Comparison of ENCODE assay signal across 17 cellular contexts in the genomic region with DNA sequence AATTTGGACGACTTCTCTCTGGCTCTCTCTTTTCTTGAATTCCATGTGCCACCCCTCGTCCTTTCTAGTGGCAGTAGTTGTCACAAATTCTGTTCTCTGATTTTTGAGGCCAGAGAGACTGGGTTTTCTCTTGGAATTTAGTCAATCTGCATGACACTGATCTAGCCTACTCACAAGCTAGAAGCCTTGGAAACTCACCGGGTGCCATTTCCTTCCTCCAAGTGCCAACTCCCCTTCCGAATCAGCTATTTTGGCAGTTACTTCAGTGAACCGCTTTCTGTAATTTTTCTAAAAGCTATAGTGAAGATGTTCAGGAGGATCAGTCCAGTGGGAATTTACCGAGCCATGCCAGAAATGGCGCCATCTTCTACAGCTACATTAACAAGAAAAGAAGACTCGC.
DNase-seq lines count a peak whose midpoint lies in the region; ATAC-seq, FAIRE-seq and TF ChIP-seq lines count a peak whose summit lies in the region.
"Had no signal": no experiment of that assay in that cellular context is flagged by ENCODE, and none has a peak within 500 bp of the region (broad histone marks: within the 10 kb centered on the region; RNA-seq: fewer than 3 reads in every experiment).

No MANE protein-coding gene starts in this region.

- intact Hi-C loops in activated CD4-positive, alpha-beta T cell treated with anti-CD3 and anti-CD28 coated beads, Interleukin-2, amount 10 ng/mL, durations not matched to agents 24 days and 14 days (cut with micrococcal nuclease), result no loop called here

- H2BK5ac ChIP-seq in H1 (ENCODE audit: low read depth, low read length), result 0 out of 2 replicates have a peak overlapping the region, but pooled peaks have one; percentile 49

- H2AK5ac ChIP-seq in H1 (ENCODE audit: low read depth, low read length), result no peak overlapping the region

- 0 out of 2 replicates have a peak overlapping the region, but pooled peaks have one; percentile 33 for H2BK12ac ChIP-seq in H1 (ENCODE audit: low read depth, low read length)

- H3K9me3 ChIP-seq in H1 (ENCODE audit: insufficient read depth in 2 of 2, low read depth in 1 of 2, low read length in 1 of 2) (peaks cover 0 to 3% of the 10 kb centered on the region in 2 experiments; a peak in 1 of 4 replicates), iPS DF 6.9 (ENCODE audit: control insufficient read depth, insufficient read depth, low read length) (no peaks in the 10 kb centered on the region)
- H3K9me3 ChIP-seq: Caco-2, HAP-1 had no signal

- peak overlapping the region; percentile 48; the same call in 1 of the 2 replicates for H2AFZ ChIP-seq in H1 (ENCODE audit: low read length)

- CTCF ChIA-PET in H1 (lab: Charles Lee; ENCODE audit: partially characterized antibody), result interaction anchor here (0.5 to 2.1 kb wide), 5 partner anchors 12 to 150 kb away, joined by 3 to 6 read pairs (median 3); no protein-coding TSS in a partner anchor

- H4K20me1 ChIP-seq in H1 (replicated peaks in 1 of 2; ENCODE audit: control insufficient read depth in 1 of 2, insufficient read depth in 2 of 2, low read length in 2 of 2), result no peaks in the 10 kb centered on the region
- H4K20me1 ChIP-seq: BLaER1 had no signal

- TF ChIP-seq POLR2A in H1 (IDR thresholded peaks at IDR 0.05; ENCODE audit: control extremely low read depth in 1 of 2, low read depth in 2 of 2, low read length in 2 of 2), result no peak

- no peak for ATAC-seq in GM19452 (IDR thresholded peaks at IDR 0.05; ENCODE audit: unreplicated experiment)
- ATAC-seq: GM12878 had no signal

- no peaks in the 10 kb centered on the region for H3K27me3 Mint-ChIP-seq in activated CD4-positive, alpha-beta T cell treated with anti-CD3 and anti-CD28 coated beads, Interleukin-2, amount 10 ng/mL, durations not matched to agents 24 days and 14 days
- H3K27me3 Mint-ChIP-seq: IgD-negative memory B cell had no signal

- peak overlapping the region; percentile 13; the same call in 1 of the 2 replicates for H3K18ac ChIP-seq in H1 (ENCODE audit: extremely low read depth, low read length)

- no peak for TF ChIP-seq EP300 in H1 (IDR thresholded peaks at IDR 0.05; ENCODE audit: borderline replicate concordance in 1 of 2, low read depth in 2 of 2, low read length in 2 of 2)

- WGBS in H1 (ENCODE audit: extremely low coverage in 1 of 2, insufficient coverage in 1 of 2, insufficient read length in 1 of 2, insufficient replicate concordance in 2 of 2, low coverage in 1 of 2, low lambda C conversion rate in 2 of 2, missing lambda C conversion rate in 1 of 2), 2 experiments, result 53% methylated on average over 8 of the region's 8 CpGs; no CpG with 5 or more reads in 1 of the 2 experiments
- no CpG with 5 or more reads among the region's 8 CpGs for WGBS in iPS DF 6.9 (ENCODE audit: insufficient coverage, insufficient read length)

- H3K27ac ChIP-seq in H1 (ENCODE audit: low read depth, low read length), result 0 out of 2 replicates have a peak overlapping the region, but pooled peaks have one; percentile 20
- no peak overlapping the region for H3K27ac ChIP-seq in iPS DF 6.9 (ENCODE audit: low read length)
- H3K27ac ChIP-seq: 22Rv1, BLaER1 had no signal

- H3K27ac Mint-ChIP-seq in activated CD4-positive, alpha-beta T cell treated with anti-CD3 and anti-CD28 coated beads, Interleukin-2, amount 10 ng/mL, durations not matched to agents 24 days and 14 days, result no peak overlapping the region
- H3K27ac Mint-ChIP-seq: CD8-positive, alpha-beta memory T cell; IgD-negative memory B cell had no signal

- no peak for TF ChIP-seq CTCF in H1 (IDR thresholded peaks at IDR 0.05; ENCODE audit: control extremely low read depth in 1 of 3, insufficient read depth in 1 of 3, low read depth in 1 of 3, low read length in 3 of 3)

- no peak overlapping the region for H4K5ac ChIP-seq in H1 (ENCODE audit: insufficient read length, low read depth, low read length)

- no peaks in the 10 kb centered on the region for H3K9me3 Mint-ChIP-seq in activated CD4-positive, alpha-beta T cell treated with anti-CD3 and anti-CD28 coated beads, Interleukin-2, amount 10 ng/mL, durations not matched to agents 24 days and 14 days
- H3K9me3 Mint-ChIP-seq: CD8-positive, alpha-beta memory T cell had no signal

- H3K4me3 Mint-ChIP-seq in activated CD4-positive, alpha-beta T cell treated with anti-CD3 and anti-CD28 coated beads, Interleukin-2, amount 10 ng/mL, durations not matched to agents 24 days and 14 days, result no peak overlapping the region
- H3K4me3 Mint-ChIP-seq: CD8-positive, alpha-beta memory T cell had no signal

- no peak overlapping the region for H3K4ac ChIP-seq in H1 (replicated peaks; ENCODE audit: insufficient read length, low read depth, low read length)

- POLR2A ChIA-PET in H1 (lab: Charles Lee; ENCODE audit: partially characterized antibody), result no interaction called here

- no peak overlapping the region for H3K56ac ChIP-seq in H1 (replicated peaks; ENCODE audit: insufficient read length, low read depth, low read length)

- no peak for FAIRE-seq in H1 (lab: Jason Lieb, UNC)
- FAIRE-seq: GM12878 had no signal

- no peak overlapping the region for H4K91ac ChIP-seq in H1 (replicated peaks; ENCODE audit: insufficient read length, low read length)

- no peak overlapping the region for H3K23ac ChIP-seq in H1 (ENCODE audit: insufficient read length)

- peak; percentile 5 for DNase-seq in activated CD4-positive, alpha-beta T cell treated with anti-CD3 and anti-CD28 coated beads, Interleukin-2, amount 10 ng/mL, durations not matched to agents 24 days and 14 days
- no peak for DNase-seq in activated CD4-positive, alpha-beta T cell treated with anti-CD3 and anti-CD28 coated beads for 4 hours
- DNase-seq in H1 (ENCODE audit: low read depth in 1 of 2, low spot score in 2 of 2) (no peak), iPS DF 6.9 (ENCODE audit: low read depth, low spot score) (peak; percentile 50), GDM1 (lab: John Stamatoyannopoulos, UW) (no peak), RKO (ENCODE audit: low spot score) (no peak)
- DNase-seq: AML-193; Caco-2; CD8-positive, alpha-beta memory T cell; DND-41; KG1 had no signal

- H3K4me2 ChIP-seq in H1 (ENCODE audit: insufficient read depth in 1 of 2, low read depth in 2 of 2, low read length in 2 of 2), result peak overlapping the region in 1 of 2 experiments; percentile 25; a peak in 1 of 4 replicates
- H3K4me2 ChIP-seq: BLaER1 had no signal

- no peak overlapping the region for H3K14ac ChIP-seq in H1 (ENCODE audit: insufficient read length)

- H3K4me3 ChIP-seq in H1 (ENCODE audit: extremely low read depth in 1 of 4, insufficient read depth in 2 of 4, low read depth in 3 of 4, low read length in 4 of 4) (peak overlapping the region in 1 of 4 experiments; percentile 24; a peak in 1 of 8 replicates), iPS DF 6.9 (ENCODE audit: low read length) (no peak overlapping the region)
- H3K4me3 ChIP-seq: BLaER1, GM12878, HAP-1 had no signal

- no peak overlapping the region for H2BK120ac ChIP-seq in H1 (replicated peaks; ENCODE audit: low read depth, low read length)

- no peaks in the 10 kb centered on the region for H3K4me1 Mint-ChIP-seq in activated CD4-positive, alpha-beta T cell treated with anti-CD3 and anti-CD28 coated beads, Interleukin-2, amount 10 ng/mL, durations not matched to agents 24 days and 14 days
- H3K4me1 Mint-ChIP-seq: CD8-positive, alpha-beta memory T cell; IgD-negative memory B cell had no signal

- no peak overlapping the region for H2BK15ac ChIP-seq in H1 (ENCODE audit: low read length)

- H3K36me3 Mint-ChIP-seq in activated CD4-positive, alpha-beta T cell treated with anti-CD3 and anti-CD28 coated beads, Interleukin-2, amount 10 ng/mL, durations not matched to agents 24 days and 14 days (ENCODE audit: low read depth), result no peaks in the 10 kb centered on the region
- H3K36me3 Mint-ChIP-seq: CD8-positive, alpha-beta memory T cell had no signal

- H3K4me1 ChIP-seq in H1 (replicated peaks in 1 of 4; ENCODE audit: control insufficient read depth in 3 of 4, insufficient read depth in 4 of 4, low read length in 3 of 4) (peaks cover 2 to 7% (median 3%) of the 10 kb centered on the region in 4 experiments; a peak in 6 of 7 replicates), iPS DF 6.9 (ENCODE audit: control insufficient read depth, insufficient read depth, low read length) (peaks cover 6% of the 10 kb centered on the region; the same call in 1 of the 2 replicates)
- H3K4me1 ChIP-seq: Caco-2, HAP-1 had no signal

- H4K8ac ChIP-seq in H1 (ENCODE audit: extremely low read depth, insufficient read depth, low read length), result no peak overlapping the region

- H3K23me2 ChIP-seq in H1 (ENCODE audit: low read depth, low read length), result no peaks in the 10 kb centered on the region

- no peaks in the 10 kb centered on the region for H3K79me2 ChIP-seq in H1 (ENCODE audit: control insufficient read depth in 1 of 2, insufficient read depth in 2 of 2, low read length in 2 of 2)

- no peak for TF ChIP-seq RAD21 in H1 (IDR thresholded peaks at IDR 0.05 in 1 of 2, conservative IDR thresholded peaks at IDR 0.05 in 1 of 2; ENCODE audit: low read depth in 2 of 2, low read length in 2 of 2)

- H3K27me3 ChIP-seq in H1 (replicated peaks in 1 of 4; ENCODE audit: control insufficient read depth in 3 of 4, extremely low read depth in 1 of 4, insufficient read depth in 3 of 4, low read length in 3 of 4) (no peaks in the 10 kb centered on the region; a peak in 1 of 7 replicates), iPS DF 6.9 (ENCODE audit: control insufficient read depth, insufficient read depth, low read length) (no peaks in the 10 kb centered on the region)
- H3K27me3 ChIP-seq: BLaER1 had no signal

- H3K79me1 ChIP-seq in H1 (ENCODE audit: low read depth, low read length), result no peaks in the 10 kb centered on the region

- H2BK20ac ChIP-seq in H1 (ENCODE audit: low read length), result 0 out of 2 replicates have a peak overlapping the region, but pooled peaks have one; percentile 6

- H3K36me3 ChIP-seq in H1 (ENCODE audit: control insufficient read depth in 2 of 4, insufficient read depth in 4 of 4, low read length in 3 of 4), result no peaks in the 10 kb centered on the region
- H3K36me3 ChIP-seq in iPS DF 6.9 (ENCODE audit: control insufficient read depth, insufficient read depth, low read length), result no peaks in the 10 kb centered on the region
- H3K36me3 ChIP-seq: BLaER1, HAP-1 had no signal

- no peak overlapping the region for H3K9ac ChIP-seq in H1 (replicated peaks in 1 of 4; ENCODE audit: extremely low read depth in 1 of 4, low read depth in 3 of 4, low read length in 3 of 4)
- H3K9ac ChIP-seq: BLaER1 had no signal

TF ChIP-seq in H1, 55 proteins besides CTCF, POLR2A, EP300 and RAD21 (continues in another document):
- TF ChIP-seq, protein P1, sequence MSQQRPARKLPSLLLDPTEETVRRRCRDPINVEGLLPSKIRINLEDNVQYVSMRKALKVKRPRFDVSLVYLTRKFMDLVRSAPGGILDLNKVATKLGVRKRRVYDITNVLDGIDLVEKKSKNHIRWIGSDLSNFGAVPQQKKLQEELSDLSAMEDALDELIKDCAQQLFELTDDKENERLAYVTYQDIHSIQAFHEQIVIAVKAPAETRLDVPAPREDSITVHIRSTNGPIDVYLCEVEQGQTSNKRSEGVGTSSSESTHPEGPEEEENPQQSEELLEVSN (IDR thresholded peaks at IDR 0.05), result peak; percentile 33; the same call in 1 of the 2 replicates
- no peak for TF ChIP-seq SUZ12 (IDR thresholded peaks at IDR 0.05; ENCODE audit: low read length)
- no peak for TF ChIP-seq SP4 (IDR thresholded peaks at IDR 0.05; ENCODE audit: low read length)

Comparison
In these comparisons a context has a peak if more than half of its experiments do, and no peak if none do; other contexts are left out.
1. DNase-seq: peak in activated CD4-positive, alpha-beta T cell treated with anti-CD3 and anti-CD28 coated beads, Interleukin-2, amount 10 ng/mL, durations not matched to agents 24 days and 14 days (single experiment) and iPS DF 6.9 (single experiment); none in activated CD4-positive, alpha-beta T cell treated with anti-CD3 and anti-CD28 coated beads for 4 hours (0 of 2), H1 (0 of 2), GDM1 (single experiment) and RKO (single experiment).